Comparison of ENCODE assay signal across 11 cellular contexts in the genomic region with DNA sequence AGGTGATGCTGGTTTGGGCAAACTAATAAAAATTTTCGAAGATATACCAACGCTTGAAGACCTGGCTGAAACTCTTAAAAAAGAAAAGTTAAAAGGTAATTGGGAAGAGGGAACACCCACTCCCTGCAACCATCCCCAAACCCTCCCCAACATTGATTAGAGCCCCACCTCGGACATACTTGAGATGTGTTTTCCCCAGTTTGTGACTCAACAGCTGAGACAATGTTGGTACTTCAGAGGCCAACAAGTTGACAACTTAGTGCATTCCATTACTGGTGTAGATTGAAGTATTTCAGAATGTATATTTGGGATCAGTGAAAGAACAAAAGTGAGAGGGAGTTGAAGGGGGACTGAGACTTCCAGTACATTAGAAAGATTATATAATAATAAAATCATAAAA. TPM values are rescaled to one million over a fixed set of nuclear protein-coding genes. Genes with fewer than 3 reads are reported as not detected.
A peak's percentile ranks its signal among the peaks of the same experiment; 100 is the strongest.
DNase-seq lines count a peak whose midpoint lies in the region; ATAC-seq, FAIRE-seq and TF ChIP-seq lines count a peak whose summit lies in the region.
"Had no signal": no experiment of that assay in that cellular context is flagged by ENCODE, and none has a peak within 500 bp of the region (broad histone marks: within the 10 kb centered on the region; RNA-seq: fewer than 3 reads in every experiment).

No MANE protein-coding gene starts in this region.

- BruUV-seq in GM12878 (replicated peaks; lab: Mats Ljungman, UMichigan): TSS peak; percentile 87

- no peak for FAIRE-seq in GM12878 (lab: Jason Lieb, UNC)

- no peaks in the 10 kb centered on the region for H3K9me3 Mint-ChIP-seq in CD8-positive, alpha-beta memory T cell
- no peaks in the 10 kb centered on the region for H3K9me3 Mint-ChIP-seq in IgD-negative memory B cell

- TF ChIP-seq CTCF in GM12878 (IDR thresholded peaks at IDR 0.05 in 2 of 3, conservative IDR thresholded peaks at IDR 0.05 in 1 of 3; ENCODE audit: control insufficient read depth in 2 of 3, extremely low read depth in 1 of 3, insufficient read depth in 1 of 3, low read depth in 3 of 3, low read length in 3 of 3): no peak
- no peak for TF ChIP-seq CTCF in neutrophil (IDR thresholded peaks at IDR 0.05)

- no peak for TF ChIP-seq EP300 in GM12878 (IDR thresholded peaks at IDR 0.05; ENCODE audit: borderline replicate concordance in 1 of 2, control insufficient read depth in 1 of 2, low read depth in 2 of 2, low read length in 2 of 2)

- H3K27me3 ChIP-seq in CD8-positive, alpha-beta memory T cell (ENCODE audit: insufficient read depth, low read length, poor library complexity, severe bottlenecking): no peaks in the 10 kb centered on the region
- H3K27me3 ChIP-seq in GM12878 (replicated peaks in 1 of 2; ENCODE audit: control insufficient read depth in 2 of 2, insufficient read depth in 2 of 2, low read length in 1 of 2): no peaks in the 10 kb centered on the region
- no peaks in the 10 kb centered on the region for H3K27me3 ChIP-seq in neutrophil

- SMC1A ChIA-PET in GM12878 (lab: Charles Lee; ENCODE audit: uncharacterized antibody, unreplicated experiment): interaction anchor here (0.9 to 2.7 kb wide), 6 partner anchors 25 to 73 kb away, joined by 3 to 18 read pairs (median 4); a partner anchor contains a TSS

- H3K4me2 ChIP-seq in GM12878 (ENCODE audit: control insufficient read depth, insufficient read depth): peak overlapping the region; percentile 98

- DNase-seq in CD8-positive, alpha-beta memory T cell: no peak
- DNase-seq in GM12878 (ENCODE audit: low read depth, low spot score) (no peak), epidermal melanocyte (ENCODE audit: insufficient read length, low spot score) (no peak), NCI-H2107 treated with DMSO at 0.1 percent for 48 hours (lab: John Stamatoyannopoulos, UW; ENCODE audit: unreplicated experiment) (no peak), head of caudate nucleus (no peak)
- no peak for DNase-seq in activated effector memory CD4-positive, alpha-beta T cell treated with Interleukin-2 at 50 U/mL for 16 hours
- DNase-seq: glutamatergic neuron, NCI-H1694 had no signal

- RAD21 ChIA-PET in GM12878 (lab: Charles Lee; ENCODE audit: unreplicated experiment): interaction anchor here (1.5 to 1.9 kb wide), 2 partner anchors 53 to 62 kb away, joined by 6 read pairs; a partner anchor contains a TSS

- no peak for TF ChIP-seq POLR2A in GM12878 (IDR thresholded peaks at IDR 0.05; ENCODE audit: low read depth, low read length)

- H3K4me1 ChIP-seq in CD8-positive, alpha-beta memory T cell (ENCODE audit: insufficient read depth, low read length): peaks cover 53% of the 10 kb centered on the region
- H3K4me1 ChIP-seq in GM12878 (ENCODE audit: control insufficient read depth, insufficient read depth, low read length) (peaks cover 7% of the 10 kb centered on the region), neutrophil (ENCODE audit: control insufficient read depth in 1 of 2, insufficient read depth in 1 of 2, low read depth in 1 of 2, low read length in 1 of 2) (peaks cover 60 to 76% of the 10 kb centered on the region in 2 experiments)

- H4K20me1 ChIP-seq in GM12878 (ENCODE audit: control insufficient read depth, insufficient read depth): no peaks in the 10 kb centered on the region

- POLR2A ChIA-PET in CD8-positive, alpha-beta memory T cell (lab: Charles Lee): no interaction called here
- POLR2A ChIA-PET in GM12878 (lab: Charles Lee): interaction anchor here (1.3 to 4.5 kb wide), 4 partner anchors 53 to 62 kb away, joined by 4 to 18 read pairs (median 8); a partner anchor contains a TSS

- no peak for TF ChIP-seq RAD21 in GM12878 (IDR thresholded peaks at IDR 0.05; ENCODE audit: insufficient read depth, low read depth, low read length)

- peaks cover 95% of the 10 kb centered on the region for H3K79me2 ChIP-seq in GM12878 (ENCODE audit: control insufficient read depth, insufficient read depth, low read length)

- H3K36me3 ChIP-seq in CD8-positive, alpha-beta memory T cell (ENCODE audit: insufficient read depth, low read length): peaks cover 37% of the 10 kb centered on the region
- H3K36me3 ChIP-seq in GM12878 (ENCODE audit: control insufficient read depth in 2 of 2, insufficient read depth in 2 of 2, low read length in 1 of 2) (peaks cover 4 to 40% of the 10 kb centered on the region in 2 experiments; a peak in 3 of 4 replicates), neutrophil (peaks cover 44% of the 10 kb centered on the region)

- CTCF ChIA-PET in CD8-positive, alpha-beta memory T cell (lab: Charles Lee): no interaction called here
- CTCF ChIA-PET in GM12878 (lab: Yijun Ruan, JAX): interaction anchor here (1.3 to 7.4 kb wide), 3 partner anchors 15 to 62 kb away, joined by 3 to 37 read pairs (median 4); a partner anchor contains a TSS

- H3K9me3 ChIP-seq in CD8-positive, alpha-beta memory T cell (ENCODE audit: low read length): no peaks in the 10 kb centered on the region
- H3K9me3 ChIP-seq in GM12878 (replicated peaks; ENCODE audit: control insufficient read depth, insufficient read depth, low read length) (no peaks in the 10 kb centered on the region), neutrophil (no peaks in the 10 kb centered on the region)

- H3K27ac ChIP-seq in CD8-positive, alpha-beta memory T cell (ENCODE audit: low read depth, low read length): no peak overlapping the region
- H3K27ac ChIP-seq in GM12878 (ENCODE audit: control insufficient read depth, insufficient read depth) (peak overlapping the region; percentile 100), neutrophil (peak overlapping the region; percentile 88)

- peak overlapping the region; percentile 48 for H3K4me3 ChIP-seq in CD8-positive, alpha-beta memory T cell (ENCODE audit: low read length)
- peak overlapping the region; percentile 76 for H3K4me3 ChIP-seq in GM12878
- peak overlapping the region; percentile 38 to 46 for H3K4me3 ChIP-seq in neutrophil (ENCODE audit: low read depth in 1 of 2, low read length in 1 of 2)

- H3K36me3 Mint-ChIP-seq in CD8-positive, alpha-beta memory T cell: peaks cover 22 to 82% (median 30%) of the 10 kb centered on the region in 3 donors
- H3K36me3 Mint-ChIP-seq in IgD-negative memory B cell: peaks cover 18% of the 10 kb centered on the region

- in situ Hi-C loops in GM12878 (cut with MboI): loop anchor here (5.0 kb wide), 1 partner anchor 37 kb away; no protein-coding TSS in a partner anchor

- peak overlapping the region; percentile 99 for H3K9ac ChIP-seq in GM12878 (ENCODE audit: control insufficient read depth, insufficient read depth, low read length)

- ATAC-seq in GM12878: peak; percentile 7; the same call in 1 of the 3 replicates
- ATAC-seq: Panc1 had no signal

- H3K4me3 Mint-ChIP-seq in CD8-positive, alpha-beta memory T cell: peak overlapping the region; percentile 88 to 94 (median 92)
- H3K4me3 Mint-ChIP-seq in IgD-negative memory B cell: peak overlapping the region; percentile 93 to 99 (median 94)

- peak overlapping the region; percentile 55 to 98 (median 88) for H3K27ac Mint-ChIP-seq in CD8-positive, alpha-beta memory T cell
- H3K27ac Mint-ChIP-seq in IgD-negative memory B cell: peak overlapping the region; percentile 48 to 71 (median 59)

- H3K4me1 Mint-ChIP-seq in CD8-positive, alpha-beta memory T cell: peaks cover 53 to 78% (median 70%) of the 10 kb centered on the region in 3 donors
- peaks cover 36 to 47% (median 45%) of the 10 kb centered on the region in 3 donors for H3K4me1 Mint-ChIP-seq in IgD-negative memory B cell

- no peak overlapping the region for H2AFZ ChIP-seq in GM12878 (ENCODE audit: control insufficient read depth, low read depth, low read length)

- 13% methylated on average over 3 of the region's 3 CpGs for WGBS in GM12878 (ENCODE audit: insufficient coverage, insufficient replicate concordance, low lambda C conversion rate, missing lambda C conversion rate)

- intact Hi-C loops in GM12878 (cut with micrococcal nuclease; ENCODE audit: unreplicated experiment): no loop called here
- intact Hi-C loops in head of caudate nucleus (cut with DNase I): no loop called here

- H3K27me3 Mint-ChIP-seq in CD8-positive, alpha-beta memory T cell: no peaks in the 10 kb centered on the region
- peaks cover 2% of the 10 kb centered on the region for H3K27me3 Mint-ChIP-seq in IgD-negative memory B cell

TF ChIP-seq in GM12878, 131 proteins besides CTCF, POLR2A, EP300 and RAD21 (continues in another document):
- no peak for TF ChIP-seq IKZF2 (IDR thresholded peaks at IDR 0.05)

RNA-seq across cellular contexts. Expression of a gene that starts 5.1 kb away (rescaled TPM):
- total RNA-seq in CD8-positive, alpha-beta memory T cell: 100 to 1,000 TPM; 175 to 186 TPM
- 126 TPM for polyA plus RNA-seq in CD8-positive, alpha-beta memory T cell
- polyA plus RNA-seq in IgD-negative memory B cell (213 TPM), GM12878 (2011; rRNA removed) (375 and 581 TPM in 2 replicates), GM12878 (2014; fragmentation: Illumina TruSeq; extraction: Trizol) (366 and 473 TPM in 2 replicates), GM12878 (2014; fragmentation: Nextera tagmentation; extraction: Ambion mirVana) (100 to 1,000 TPM; 191 to 255 TPM), GM12878 (2014; rRNA removed) (188 and 232 TPM in 2 replicates), GM12878 (2016; fragmentation: Nextera tagmentation; extraction: Ambion mirVana) (100 to 1,000 TPM; 149 to 165 TPM)
- 152 and 157 TPM in 2 replicates for total RNA-seq in GM12878 (2013; cell fraction: nucleolus; rRNA removed)
- total RNA-seq in GM12878 (2014; rRNA removed) (147 and 155 TPM in 2 replicates), GM12878 (2014; rRNA removed; fragmentation: Illumina TruSeq; extraction: Trizol) (120 and 123 TPM in 2 replicates), GM12878 (2021) (185 and 196 TPM in 2 replicates)
- polyA plus RNA-seq in GM12878 (2011; ENCODE audit: low read depth): 119 TPM
- 144 and 189 TPM in 2 replicates for polyA plus RNA-seq in GM12878 (2011; cell fraction: cytosol; rRNA removed)
- polyA plus RNA-seq in GM12878 (2011; cell fraction: nucleus; rRNA removed): 193 and 199 TPM in 2 replicates
- polyA plus RNA-seq in GM12878 (2012): 175 and 215 TPM in 2 replicates
- 163 and 190 TPM in 2 replicates for polyA minus RNA-seq in GM12878 (2011; rRNA and poly(A)+ RNA removed)
- polyA minus RNA-seq in GM12878 (2011; cell fraction: cytosol; rRNA and poly(A)+ RNA removed): 90.2 and 92.9 TPM in 2 replicates
- polyA minus RNA-seq in GM12878 (2011; cell fraction: nucleus; rRNA and poly(A)+ RNA removed): 119 and 143 TPM in 2 replicates
